Comparison of ENCODE assay signal across 1 cellular context in the genomic region with DNA sequence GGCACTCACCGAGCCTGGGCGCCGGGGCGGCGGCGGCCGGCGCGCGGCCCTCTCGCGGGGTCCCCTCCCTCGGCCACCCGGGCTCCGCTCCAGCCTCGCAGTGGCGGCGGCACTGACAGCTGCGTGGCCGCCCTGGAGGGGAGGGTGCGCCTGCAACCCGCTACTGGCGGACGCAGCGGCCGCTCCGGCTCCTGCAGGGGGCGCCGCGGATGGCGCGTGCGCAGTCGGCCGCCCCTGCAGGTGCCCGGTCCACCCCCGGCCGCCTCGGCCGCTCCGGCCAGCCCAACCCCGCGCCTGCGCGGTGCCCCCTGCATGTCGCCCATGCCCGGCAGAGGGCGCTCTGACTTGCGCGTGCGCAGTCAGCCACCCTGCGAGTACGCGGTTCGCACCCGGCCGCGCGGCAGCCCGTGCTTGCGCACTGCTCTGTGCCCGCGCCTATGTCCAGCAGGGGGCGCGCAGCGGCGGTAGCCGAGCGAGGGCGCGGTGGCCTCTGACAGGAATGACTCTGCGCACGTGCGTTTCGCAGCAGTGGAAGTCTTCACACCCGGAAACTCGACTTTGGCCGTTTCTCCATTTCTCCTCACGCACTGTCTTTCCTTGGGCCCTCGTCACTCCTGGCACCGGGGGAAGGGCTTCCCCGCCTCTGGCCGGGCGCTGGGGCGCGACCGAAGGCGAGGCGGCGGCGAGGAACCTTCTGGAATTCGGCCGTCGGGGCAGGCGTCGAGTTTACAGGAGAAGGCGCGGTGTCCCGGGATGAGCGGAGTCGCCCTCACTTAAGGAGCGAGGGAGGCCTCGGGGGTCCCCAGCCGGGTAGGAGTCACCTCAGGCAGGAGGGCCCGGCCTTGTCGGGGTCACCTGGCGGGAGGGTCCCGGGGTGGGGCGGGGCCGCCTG.
A peak's percentile ranks its signal among the peaks of the same experiment; 100 is the strongest.
TF ChIP-seq lines count a peak whose summit lies in the region.

A gene (minus strand): TSS at position 165 of the 892 bp plus-strand sequence. CDS start 14,262 bp downstream, outside the sequence.

TF ChIP-seq in HCT116, 20 proteins besides CTCF, POLR2A, EP300 and RAD21 (continued from another document):
- TF ChIP-seq, protein P1, sequence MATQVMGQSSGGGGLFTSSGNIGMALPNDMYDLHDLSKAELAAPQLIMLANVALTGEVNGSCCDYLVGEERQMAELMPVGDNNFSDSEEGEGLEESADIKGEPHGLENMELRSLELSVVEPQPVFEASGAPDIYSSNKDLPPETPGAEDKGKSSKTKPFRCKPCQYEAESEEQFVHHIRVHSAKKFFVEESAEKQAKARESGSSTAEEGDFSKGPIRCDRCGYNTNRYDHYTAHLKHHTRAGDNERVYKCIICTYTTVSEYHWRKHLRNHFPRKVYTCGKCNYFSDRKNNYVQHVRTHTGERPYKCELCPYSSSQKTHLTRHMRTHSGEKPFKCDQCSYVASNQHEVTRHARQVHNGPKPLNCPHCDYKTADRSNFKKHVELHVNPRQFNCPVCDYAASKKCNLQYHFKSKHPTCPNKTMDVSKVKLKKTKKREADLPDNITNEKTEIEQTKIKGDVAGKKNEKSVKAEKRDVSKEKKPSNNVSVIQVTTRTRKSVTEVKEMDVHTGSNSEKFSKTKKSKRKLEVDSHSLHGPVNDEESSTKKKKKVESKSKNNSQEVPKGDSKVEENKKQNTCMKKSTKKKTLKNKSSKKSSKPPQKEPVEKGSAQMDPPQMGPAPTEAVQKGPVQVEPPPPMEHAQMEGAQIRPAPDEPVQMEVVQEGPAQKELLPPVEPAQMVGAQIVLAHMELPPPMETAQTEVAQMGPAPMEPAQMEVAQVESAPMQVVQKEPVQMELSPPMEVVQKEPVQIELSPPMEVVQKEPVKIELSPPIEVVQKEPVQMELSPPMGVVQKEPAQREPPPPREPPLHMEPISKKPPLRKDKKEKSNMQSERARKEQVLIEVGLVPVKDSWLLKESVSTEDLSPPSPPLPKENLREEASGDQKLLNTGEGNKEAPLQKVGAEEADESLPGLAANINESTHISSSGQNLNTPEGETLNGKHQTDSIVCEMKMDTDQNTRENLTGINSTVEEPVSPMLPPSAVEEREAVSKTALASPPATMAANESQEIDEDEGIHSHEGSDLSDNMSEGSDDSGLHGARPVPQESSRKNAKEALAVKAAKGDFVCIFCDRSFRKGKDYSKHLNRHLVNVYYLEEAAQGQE (IDR thresholded peaks at IDR 0.05; ENCODE audit: low read depth), result no peak
- TF ChIP-seq ZNF274 (IDR thresholded peaks at IDR 0.05; ENCODE audit: low read depth, low read length) (no peak), EGR1 (IDR thresholded peaks at IDR 0.05; ENCODE audit: low read depth) (no peak), EZH2phosphoT487 (IDR thresholded peaks at IDR 0.05; ENCODE audit: borderline replicate concordance) (no peak), EZH2 (IDR thresholded peaks at IDR 0.05) (no peak), ELF1 (IDR thresholded peaks at IDR 0.05; ENCODE audit: borderline replicate concordance, low read depth) (no peak), SIN3A (IDR thresholded peaks at IDR 0.05; ENCODE audit: low read depth) (no peak), POLR2AphosphoS5 (IDR thresholded peaks at IDR 0.05; ENCODE audit: low read depth, low read length) (peak; percentile 60)
